Comparison of ENCODE assay signal across 9 cellular contexts in genomic region chr17:78781339-78782304, GRCh38. TPM values are rescaled to one million over a fixed set of nuclear protein-coding genes. Genes with fewer than 3 reads are reported as not detected.
DNase-seq lines count a peak whose midpoint lies in the region; ATAC-seq, FAIRE-seq and TF ChIP-seq lines count a peak whose summit lies in the region.
"Had no signal": no experiment of that assay in that cellular context is flagged by ENCODE, and none has a peak within 500 bp of the region (broad histone marks: within the 10 kb centered on the region; RNA-seq: fewer than 3 reads in every experiment).

Gene CYTH1 (minus strand): TSS chr17:78782273. CDS start chr17:78782223, 50 bp downstream.

- POLR2A ChIA-PET in PC-3 (lab: Charles Lee; ENCODE audit: unreplicated experiment), result no interaction called here

- H3K36me3 ChIP-seq in PC-3 (ENCODE audit: low read depth, low read length), result no peaks in the 10 kb centered on the region

- H4K20me1 ChIP-seq in PC-3 (ENCODE audit: low read length), result no peaks in the 10 kb centered on the region

- H3K27me3 ChIP-seq in PC-3 (ENCODE audit: low read length), result no peaks in the 10 kb centered on the region

- BruUV-seq in PC-3 (replicated peaks; lab: Mats Ljungman, UMichigan), result no TSS peak

- H3K27ac ChIP-seq in PC-3 (ENCODE audit: low read length), result peak within 1 kb of the TSS; percentile 58

- H2AFZ ChIP-seq in PC-3 (ENCODE audit: low read length), result peak within 1 kb of the TSS; percentile 99

- H3K79me2 ChIP-seq in PC-3 (ENCODE audit: low read length), result peaks cover 38% of the 10 kb centered on the region

- FAIRE-seq in GM12891 (lab: Jason Lieb, UNC), result no peak
- FAIRE-seq: colon had no signal

- in situ Hi-C loops in astrocyte of the cerebellum (cut with HindIII; ENCODE audit: low sequenced_read_pairs), result no loop called here

- no peak; the same call in 1 of the 2 replicates for TF ChIP-seq POLR2A in GM12891 (IDR thresholded peaks at IDR 0.05; ENCODE audit: low read depth, low read length)

- peak within 1 kb of the TSS; percentile 92 for H3K4me2 ChIP-seq in PC-3 (ENCODE audit: low read length)

- CTCF ChIA-PET in PC-3 (lab: Charles Lee), result no interaction called here

- H3F3A ChIP-seq in PC-3 (ENCODE audit: low read length, unreplicated experiment), result no peaks in the 10 kb centered on the region

- H3K9ac ChIP-seq in PC-3 (ENCODE audit: low read length), result peak within 1 kb of the TSS; percentile 85

- H3K9me3 ChIP-seq in PC-3 (ENCODE audit: low read length), result no peaks in the 10 kb centered on the region

- H3K4me3 ChIP-seq in PC-3 (ENCODE audit: low read length), result peak within 1 kb of the TSS; percentile 96
- peak within 1 kb of the TSS; percentile 71 for H3K4me3 ChIP-seq in astrocyte of the cerebellum (ENCODE audit: low read depth, low read length)

- TF ChIP-seq CTCF in PC-3 (conservative IDR thresholded peaks at IDR 0.05; ENCODE audit: low read depth, low read length) (no peak), astrocyte of the cerebellum (IDR thresholded peaks at IDR 0.05; ENCODE audit: low read depth, low read length, missing control alignments) (no peak)

- H3K4me1 ChIP-seq in PC-3 (ENCODE audit: insufficient read depth, low read length), result peaks cover 14% of the 10 kb centered on the region

- no peaks in the 10 kb centered on the region for H3K9me2 ChIP-seq in PC-3 (replicated peaks; ENCODE audit: low read length)

- DNase-seq in GM12891 (ENCODE audit: insufficient read length, low spot score) (no peak), PC-3 (peak; percentile 45), astrocyte of the cerebellum (ENCODE audit: low read depth) (no peak), hypothalamus (lab: John Stamatoyannopoulos, UW) (peak in 29 of 51 donors; percentile 27 to 63 (median 46)), retina (peak; percentile 48), NCI-H1694 treated with DMSO at 0.1 percent for 48 hours (lab: John Stamatoyannopoulos, UW) (no peak)

- ATAC-seq in HG02610 (IDR thresholded peaks at IDR 0.05; ENCODE audit: unreplicated experiment) (peak; percentile 13), PC-3 (peak; percentile 25), GM18858 (IDR thresholded peaks at IDR 0.05; ENCODE audit: unreplicated experiment) (no peak)

- intact Hi-C loops in PC-3 (cut with micrococcal nuclease), result loop anchor here (5.0 to 10.0 kb wide), 2 partner anchors 44 to 53 kb away; no protein-coding TSS in a partner anchor

TF ChIP-seq in GM12891, 5 proteins besides CTCF, POLR2A, EP300 and RAD21:
- TF ChIP-seq TAF1 (IDR thresholded peaks at IDR 0.05; ENCODE audit: low read depth, low read length), result peak; percentile 53; the same call in 1 of the 2 replicates
- peak; percentile 43; the same call in 1 of the 2 replicates for TF ChIP-seq POLR2AphosphoS5 (IDR thresholded peaks at IDR 0.05; ENCODE audit: low read depth, low read length)
- no peak for TF ChIP-seq PAX5 (IDR thresholded peaks at IDR 0.05; ENCODE audit: insufficient read depth, low read length, severe bottlenecking)
- no peak for TF ChIP-seq SPI1 (IDR thresholded peaks at IDR 0.05; ENCODE audit: low read depth, low read length)
- TF ChIP-seq POU2F2 (IDR thresholded peaks at IDR 0.05; ENCODE audit: low read depth, low read length), result no peak
TF ChIP-seq in GM12891: peak in this region for 2.

RNA-seq across cellular contexts. Expression of gene CYTH1, which starts in this region (rescaled TPM):
- polyA plus RNA-seq in GM12891 (2012; ENCODE audit: low read depth, missing spikeins), result 171 TPM
- 29.7 and 37.7 TPM in 2 replicates for total RNA-seq in PC-3 (2014; rRNA removed)

Comparison
In these comparisons a context has a peak if more than half of its experiments do, and no peak if none do; other contexts are left out.
1. DNase-seq: peak in PC-3 (single experiment), hypothalamus (29 of 51) and retina (single experiment); none in GM12891 (single experiment), astrocyte of the cerebellum (single experiment) and NCI-H1694 treated with DMSO at 0.1 percent for 48 hours (single experiment).